ENCODE assay signal across 22 cellular contexts in the genomic region with DNA sequence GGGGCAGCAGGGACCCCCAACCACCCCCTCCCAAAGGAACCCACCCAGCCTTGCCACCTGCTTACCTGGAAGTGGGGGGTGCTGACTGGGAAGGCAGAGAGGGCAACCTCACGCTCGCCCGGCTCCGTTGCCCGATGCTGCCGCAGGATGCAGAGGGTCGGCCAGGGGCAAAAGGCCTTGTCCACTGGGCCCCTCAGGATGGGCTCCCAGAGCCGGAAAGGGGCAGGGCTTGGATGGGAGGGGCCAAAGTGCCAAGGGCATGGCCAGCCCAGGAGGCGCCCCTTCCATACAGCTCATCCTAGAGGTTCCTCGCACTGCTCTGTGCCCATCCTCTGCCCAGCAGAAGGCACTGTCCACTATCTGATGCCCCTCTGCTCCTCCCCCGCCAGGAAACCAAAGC. TPM values are rescaled to one million over a fixed set of nuclear protein-coding genes. Genes with fewer than 3 reads are reported as not detected.
DNase-seq lines count a peak whose midpoint lies in the region; ATAC-seq, FAIRE-seq and TF ChIP-seq lines count a peak whose summit lies in the region.
"Had no signal": no experiment of that assay in that cellular context is flagged by ENCODE, and none has a peak within 500 bp of the region (broad histone marks: within the 10 kb centered on the region; RNA-seq: fewer than 3 reads in every experiment).

No MANE protein-coding gene starts in this region.

- BruUV-seq in HepG2 (replicated peaks; lab: Mats Ljungman, UMichigan), result no TSS peak

- no peaks in the 10 kb centered on the region for H3K9me3 ChIP-seq in HepG2 (ENCODE audit: low read length)
- no peaks in the 10 kb centered on the region for H3K9me3 ChIP-seq in right lobe of liver
- no peaks in the 10 kb centered on the region for H3K9me3 ChIP-seq in endodermal cell (ENCODE audit: control insufficient read depth, low read length)
- H3K9me3 ChIP-seq: A549; BLaER1 treated with 17β-estradiol and CSF1 and Interleukin-3, amounts not matched to agents 10 nM and 100 nM; Caco-2 had no signal

- TF ChIP-seq EP300 in HepG2 (IDR thresholded peaks at IDR 0.05; ENCODE audit: low read depth in 2 of 2, low read length in 2 of 2), result no peak
- TF ChIP-seq EP300 in HepG2 (CRISPR knock-in tag; IDR thresholded peaks at IDR 0.05; ENCODE audit: borderline replicate concordance), result no peak

- H3K27me3 ChIP-seq in HepG2 (ENCODE audit: control insufficient read depth in 1 of 2, insufficient read depth in 2 of 2, low read length in 2 of 2) (peaks cover 4 to 33% of the 10 kb centered on the region in 2 experiments; a peak in 4 of 5 replicates), right lobe of liver (no peaks in the 10 kb centered on the region), endodermal cell (ENCODE audit: control insufficient read depth, insufficient read depth, low read length, poor library complexity, severe bottlenecking) (no peaks in the 10 kb centered on the region)

- WGBS in HepG2 (ENCODE audit: low lambda C conversion rate), result 63% methylated on average over 5 of the region's 11 CpGs
- WGBS in right lobe of liver (ENCODE audit: insufficient coverage, low coverage, low lambda C conversion rate, missing lambda C conversion rate), result no CpG with 5 or more reads among the region's 11 CpGs
- WGBS in endodermal cell (ENCODE audit: insufficient coverage in 1 of 2, insufficient read length in 1 of 2), 2 experiments, result 89 to 94% methylated on average over 5 to 11 of the region's 11 CpGs

- POLR2A ChIA-PET in HepG2 (lab: Yijun Ruan, JAX), result interaction anchor here (1.7 kb wide), 1 partner anchor 12 kb away, joined by 5 read pairs; no protein-coding TSS in a partner anchor

- H3K4me1 Mint-ChIP-seq in endodermal cell, result no peaks in the 10 kb centered on the region
- H3K4me1 Mint-ChIP-seq: B cell had no signal

- no peaks in the 10 kb centered on the region for H3K9me3 Mint-ChIP-seq in endodermal cell
- H3K9me3 Mint-ChIP-seq: CD4-positive, alpha-beta T cell; CD8-positive, alpha-beta T cell had no signal

- H3K36me3 Mint-ChIP-seq in endodermal cell (ENCODE audit: low read depth), result no peaks in the 10 kb centered on the region
- H3K36me3 Mint-ChIP-seq: CD8-positive, alpha-beta T cell had no signal

- H3K27me3 Mint-ChIP-seq in endodermal cell (ENCODE audit: insufficient read depth), result no peaks in the 10 kb centered on the region

- CTCF ChIA-PET in HepG2 (lab: Yijun Ruan, JAX; ENCODE audit: low intra/inter-chr PET ratio, low total read pairs), result no interaction called here

- no peak overlapping the region for H3K9ac ChIP-seq in HepG2 (ENCODE audit: insufficient read depth, low read depth, low read length)
- H3K9ac ChIP-seq in endodermal cell (ENCODE audit: extremely low read depth, low read length, poor library complexity, severe bottlenecking), result no peak overlapping the region
- H3K9ac ChIP-seq: BLaER1 treated with 17β-estradiol and CSF1 and Interleukin-3, amounts not matched to agents 10 nM and 100 nM had no signal

- intact Hi-C loops in HepG2 (cut with micrococcal nuclease; ENCODE audit: unreplicated experiment), result no loop called here
- intact Hi-C loops in right lobe of liver (cut with DNase I), result no loop called here

- in situ Hi-C loops in HepG2 (cut with HindIII; ENCODE audit: extremely low pct_ligation_motif_present, low pct_unique_long_range_greater_than_20kb), result no loop called here

- H3K4me3 Mint-ChIP-seq in endodermal cell, result no peak overlapping the region
- H3K4me3 Mint-ChIP-seq: B cell; CD4-positive, alpha-beta T cell; CD8-positive, alpha-beta T cell had no signal

- H4K20me1 ChIP-seq in HepG2 (ENCODE audit: insufficient read depth, low read length), result 0 out of 2 replicates have a peak, but pooled peaks cover 4% of the 10 kb centered on the region
- H4K20me1 ChIP-seq: BLaER1 treated with 17β-estradiol and CSF1 and Interleukin-3, amounts not matched to agents 10 nM and 100 nM had no signal

- H3K27ac ChIP-seq in HepG2 (ENCODE audit: extremely low read length, insufficient read depth, low read length) (no peak overlapping the region), right lobe of liver (no peak overlapping the region), endodermal cell (ENCODE audit: low read depth, low read length) (no peak overlapping the region)
- H3K27ac ChIP-seq: 22Rv1; A549; BLaER1 treated with 17β-estradiol and CSF1 and Interleukin-3, amounts not matched to agents 10 nM and 100 nM; C4-2B had no signal

- H3K4me1 ChIP-seq in HepG2 (ENCODE audit: insufficient read depth, low read length) (peaks cover 16% of the 10 kb centered on the region), right lobe of liver (no peaks in the 10 kb centered on the region), endodermal cell (ENCODE audit: control insufficient read depth, insufficient read depth, low read length) (no peaks in the 10 kb centered on the region)
- H3K4me1 ChIP-seq: A549, Caco-2 had no signal

- no peak overlapping the region for H2AFZ ChIP-seq in HepG2 (ENCODE audit: low read length)

- TF ChIP-seq CTCF in HepG2 (CRISPR knock-in tag; IDR thresholded peaks at IDR 0.05), result no peak
- no peak for TF ChIP-seq CTCF in right lobe of liver (IDR thresholded peaks at IDR 0.05)
- TF ChIP-seq CTCF in endodermal cell (conservative IDR thresholded peaks at IDR 0.05), result no peak

- no peak overlapping the region for H3K4me2 ChIP-seq in HepG2 (ENCODE audit: low read depth, low read length)
- H3K4me2 ChIP-seq: A549; BLaER1 treated with 17β-estradiol and CSF1 and Interleukin-3, amounts not matched to agents 10 nM and 100 nM had no signal

- ATAC-seq in HepG2 (no peak; the same call in 2 of the 3 replicates), right lobe of liver (no peak)
- ATAC-seq: CD8-positive, alpha-beta T cell had no signal

- no peak for TF ChIP-seq POLR2A in HepG2 (IDR thresholded peaks at IDR 0.05; ENCODE audit: insufficient read depth in 1 of 2, low read depth in 2 of 2, low read length in 2 of 2)
- TF ChIP-seq POLR2A in right lobe of liver (IDR thresholded peaks at IDR 0.05), result no peak

- no peaks in the 10 kb centered on the region for H3K36me3 ChIP-seq in HepG2 (replicated peaks in 1 of 2; ENCODE audit: control insufficient read depth in 1 of 2, insufficient read depth in 2 of 2, low read length in 2 of 2)
- H3K36me3 ChIP-seq in right lobe of liver, result no peaks in the 10 kb centered on the region
- H3K36me3 ChIP-seq in endodermal cell (ENCODE audit: control insufficient read depth, insufficient read depth, low read length), result no peaks in the 10 kb centered on the region
- H3K36me3 ChIP-seq: BLaER1 treated with 17β-estradiol and CSF1 and Interleukin-3, amounts not matched to agents 10 nM and 100 nM had no signal

- no peak for FAIRE-seq in HepG2 (lab: Jason Lieb, UNC)
- FAIRE-seq: A549, D721Med, G401.6, GM12891, GM19239 had no signal

- no peak overlapping the region for H3K27ac Mint-ChIP-seq in endodermal cell
- H3K27ac Mint-ChIP-seq: B cell; CD4-positive, alpha-beta T cell; CD8-positive, alpha-beta T cell had no signal

- no peak overlapping the region for H3K4me3 ChIP-seq in HepG2 (replicated peaks in 1 of 3; ENCODE audit: insufficient read depth in 1 of 3, low read depth in 2 of 3, low read length in 3 of 3)
- H3K4me3 ChIP-seq in right lobe of liver, result no peak overlapping the region
- no peak overlapping the region for H3K4me3 ChIP-seq in endodermal cell (ENCODE audit: low read length)
- H3K4me3 ChIP-seq: A549; BLaER1 treated with 17β-estradiol and CSF1 and Interleukin-3, amounts not matched to agents 10 nM and 100 nM had no signal

- DNase-seq in HepG2 (ENCODE audit: low spot score) (no peak), right lobe of liver (no peak), endodermal cell (peak; percentile 35), hepatic stellate cell (ENCODE audit: low spot score) (no peak), SKM-1 treated with dmso at 0.1 percent for 144 hours (lab: John Stamatoyannopoulos, UW; ENCODE audit: unreplicated experiment) (no peak)
- DNase-seq: AML-193; Caco-2; Calu3; CD4-positive, alpha-beta T cell; CD8-positive, alpha-beta T cell; DMS79 treated with DMSO at 0.1 percent for 48 hours; GF-D8 had no signal

- no peak for TF ChIP-seq RAD21 in HepG2 (CRISPR knock-in tag; IDR thresholded peaks at IDR 0.05)

- H3K79me2 ChIP-seq in HepG2 (ENCODE audit: insufficient read depth, low read length), result no peaks in the 10 kb centered on the region

RNA-seq across cellular contexts. Expression of a gene that starts 59.4 kb away (rescaled TPM):
- 0.90 and 1.2 TPM in 2 replicates for total RNA-seq in HepG2 (2016; rRNA removed; fragmentation: Illumina TruSeq; extraction: Trizol)
- 0.26 and 0.30 TPM in 2 replicates for total RNA-seq in HepG2 (2016; cell fraction: cytosol; rRNA removed; fragmentation: Illumina TruSeq; extraction: Trizol; ENCODE audit: low read depth)
- 0.76 and 1.4 TPM in 2 replicates for total RNA-seq in HepG2 (2016; cell fraction: insoluble cytoplasmic fraction; rRNA removed; fragmentation: Illumina TruSeq; extraction: Trizol)
- total RNA-seq in HepG2 (2016; cell fraction: membrane; rRNA removed; fragmentation: Illumina TruSeq; extraction: Trizol), result 0.43 and 1.00 TPM in 2 replicates
- 2.5 and 3.1 TPM in 2 replicates for total RNA-seq in HepG2 (2016; cell fraction: nucleus; rRNA removed; fragmentation: Illumina TruSeq; extraction: Trizol)
- 9.6 and 19.8 TPM in 2 replicates for polyA plus RNA-seq in HepG2 (2011; rRNA removed)
- polyA plus RNA-seq in HepG2 (2011; cell fraction: cytosol; rRNA removed), result 2.9 and 4.8 TPM in 2 replicates
- 128 and 143 TPM in 2 replicates for polyA plus RNA-seq in HepG2 (2011; cell fraction: nucleus; rRNA removed)
- 9.9 and 11.0 TPM in 2 replicates for polyA plus RNA-seq in HepG2 (2012)
- polyA plus RNA-seq in HepG2 (2016; cell fraction: cytosol; fragmentation: Illumina TruSeq; extraction: Trizol; ENCODE audit: low read depth), result 0.26 and 0.32 TPM in 2 replicates
- 1.0 and 2.4 TPM in 2 replicates for polyA plus RNA-seq in HepG2 (2016; cell fraction: insoluble cytoplasmic fraction; fragmentation: Illumina TruSeq; extraction: Trizol; ENCODE audit: low read depth)
- 0.64 and 0.68 TPM in 2 replicates for polyA plus RNA-seq in HepG2 (2016; cell fraction: membrane; fragmentation: Illumina TruSeq; extraction: Trizol; ENCODE audit: low read depth)
- 13.9 and 14.2 TPM in 2 replicates for polyA plus RNA-seq in HepG2 (2016; cell fraction: nucleus; fragmentation: Illumina TruSeq; extraction: Trizol; ENCODE audit: insufficient read depth, low read depth)
- 2.4 and 22.5 TPM in 2 replicates for polyA minus RNA-seq in HepG2 (2011; rRNA and poly(A)+ RNA removed; ENCODE audit: low replicate concordance)
- polyA minus RNA-seq in HepG2 (2011; cell fraction: cytosol; rRNA and poly(A)+ RNA removed), result 5.7 and 10.1 TPM in 2 replicates
- 22.4 and 24.7 TPM in 2 replicates for polyA minus RNA-seq in HepG2 (2011; cell fraction: nucleus; rRNA and poly(A)+ RNA removed)
- 10 to 100 TPM in 4 of 6 experiments, 1 to 10 TPM in 2; 5.6 to 17.6 (median 11.5) TPM for total RNA-seq in right lobe of liver
- 1 to 10 TPM; 2.8 to 5.9 TPM for total RNA-seq in endodermal cell
- 13.0 TPM for polyA plus RNA-seq in endodermal cell (2013, experiment 1 of 2)
- polyA plus RNA-seq in endodermal cell (2013, experiment 2 of 2), result 12.7 TPM
- polyA plus RNA-seq: BJ had no signal
